1 cellular context compared by ENCODE assay signal in the genomic region with DNA sequence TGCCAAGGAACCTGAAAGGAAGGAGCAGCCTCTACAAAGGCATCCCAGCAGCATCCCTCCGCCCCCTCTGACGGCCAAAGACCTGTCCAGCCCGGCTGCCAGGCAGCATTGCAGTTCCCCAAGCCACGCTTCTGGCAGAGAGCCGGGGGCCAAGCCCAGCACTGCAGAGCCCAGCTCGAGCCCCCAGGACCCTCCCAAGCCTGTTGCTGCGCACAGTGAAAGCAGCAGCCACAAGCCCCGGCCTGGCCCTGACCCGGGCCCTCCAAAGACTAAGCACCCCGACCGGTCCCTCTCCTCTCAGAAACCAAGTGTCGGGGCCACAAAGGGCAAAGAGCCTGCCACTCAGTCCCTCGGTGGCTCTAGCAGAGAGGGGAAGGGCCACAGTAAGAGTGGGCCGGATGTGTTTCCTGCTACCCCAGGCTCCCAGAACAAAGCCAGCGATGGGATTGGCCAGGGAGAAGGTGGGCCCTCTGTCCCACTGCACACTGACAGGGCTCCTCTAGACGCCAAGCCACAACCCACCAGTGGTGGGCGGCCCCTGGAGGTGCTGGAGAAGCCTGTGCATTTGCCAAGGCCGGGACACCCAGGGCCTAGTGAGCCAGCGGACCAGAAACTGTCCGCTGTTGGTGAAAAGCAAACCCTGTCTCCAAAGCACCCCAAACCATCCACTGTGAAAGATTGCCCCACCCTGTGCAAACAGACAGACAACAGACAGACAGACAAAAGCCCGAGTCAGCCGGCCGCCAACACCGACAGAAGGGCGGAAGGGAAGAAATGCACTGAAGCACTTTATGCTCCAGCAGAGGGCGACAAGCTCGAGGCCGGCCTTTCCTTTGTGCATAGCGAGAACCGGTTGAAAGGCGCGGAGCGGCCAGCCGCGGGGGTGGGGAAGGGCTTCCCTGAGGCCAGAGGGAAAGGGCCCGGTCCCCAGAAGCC.
A peak's percentile ranks its signal among the peaks of the same experiment; 100 is the strongest.
TF ChIP-seq lines count a peak whose summit lies in the region.

No MANE protein-coding gene starts in this region.

TF ChIP-seq in H1, 55 proteins besides CTCF, POLR2A, EP300 and RAD21:
- TF ChIP-seq, protein P1, sequence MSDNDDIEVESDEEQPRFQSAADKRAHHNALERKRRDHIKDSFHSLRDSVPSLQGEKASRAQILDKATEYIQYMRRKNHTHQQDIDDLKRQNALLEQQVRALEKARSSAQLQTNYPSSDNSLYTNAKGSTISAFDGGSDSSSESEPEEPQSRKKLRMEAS (IDR thresholded peaks at IDR 0.05) = peak; percentile 44; the same call in 1 of the 2 replicates
- no peak for TF ChIP-seq CBX8 (IDR thresholded peaks at IDR 0.05; ENCODE audit: borderline replicate concordance, low read depth, low read length)
- TF ChIP-seq YY1 (IDR thresholded peaks at IDR 0.05; ENCODE audit: low read depth, low read length) = peak; percentile 14; the same call in 1 of the 2 replicates
- TF ChIP-seq SP2 (IDR thresholded peaks at IDR 0.05; ENCODE audit: low read length) = no peak
- no peak for TF ChIP-seq ATF3 (IDR thresholded peaks at IDR 0.05; ENCODE audit: insufficient read depth, low read depth, low read length)
- TF ChIP-seq PHF8 (conservative IDR thresholded peaks at IDR 0.05; ENCODE audit: low read depth, low read length) = no peak
- TF ChIP-seq RXRA (IDR thresholded peaks at IDR 0.05; ENCODE audit: insufficient read depth, low read depth, low read length) = no peak
- TF ChIP-seq HDAC2 (IDR thresholded peaks at IDR 0.05; ENCODE audit: borderline replicate concordance in 1 of 2, low read depth in 2 of 2, low read length in 2 of 2) = no peak; a peak in 1 of 4 replicates
- TF ChIP-seq, protein P2, sequence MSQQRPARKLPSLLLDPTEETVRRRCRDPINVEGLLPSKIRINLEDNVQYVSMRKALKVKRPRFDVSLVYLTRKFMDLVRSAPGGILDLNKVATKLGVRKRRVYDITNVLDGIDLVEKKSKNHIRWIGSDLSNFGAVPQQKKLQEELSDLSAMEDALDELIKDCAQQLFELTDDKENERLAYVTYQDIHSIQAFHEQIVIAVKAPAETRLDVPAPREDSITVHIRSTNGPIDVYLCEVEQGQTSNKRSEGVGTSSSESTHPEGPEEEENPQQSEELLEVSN (IDR thresholded peaks at IDR 0.05) = peak; percentile 39; the same call in 1 of the 2 replicates
- no peak for TF ChIP-seq SUZ12 (IDR thresholded peaks at IDR 0.05; ENCODE audit: low read length)
- TF ChIP-seq FOSL1 (IDR thresholded peaks at IDR 0.05; ENCODE audit: insufficient read depth, low read depth, low read length) = no peak
- no peak for TF ChIP-seq JUND (IDR thresholded peaks at IDR 0.05; ENCODE audit: low read length)
- TF ChIP-seq MAFK (IDR thresholded peaks at IDR 0.05; ENCODE audit: low read depth, low read length) = no peak; the same call in 1 of the 2 replicates
- peak; percentile 61; the same call in 1 of the 2 replicates for TF ChIP-seq POLR2AphosphoS5 (IDR thresholded peaks at IDR 0.05; ENCODE audit: low read depth, low read length)
- peak; percentile 65 for TF ChIP-seq TEAD4 (IDR thresholded peaks at IDR 0.05; ENCODE audit: low read depth, low read length)
- TF ChIP-seq ATF2 (IDR thresholded peaks at IDR 0.05; ENCODE audit: low read length) = no peak
- TF ChIP-seq GABPA (IDR thresholded peaks at IDR 0.05; ENCODE audit: borderline replicate concordance, insufficient read depth, low read length) = 0 out of 2 replicates have a peak, but pooled peaks have one; percentile 40
- no peak for TF ChIP-seq CHD1 (IDR thresholded peaks at IDR 0.05; ENCODE audit: low read depth, low read length)
- TF ChIP-seq SRF (IDR thresholded peaks at IDR 0.05; ENCODE audit: low read depth, low read length) = no peak
- TF ChIP-seq SP1 (IDR thresholded peaks at IDR 0.05; ENCODE audit: low read depth, low read length) = no peak
- no peak for TF ChIP-seq SAP30 (IDR thresholded peaks at IDR 0.05; ENCODE audit: insufficient read depth, insufficient replicate concordance, low read length)
- TF ChIP-seq SIRT6 (IDR thresholded peaks at IDR 0.05; ENCODE audit: low read length) = no peak
- no peak for TF ChIP-seq GTF2F1 (IDR thresholded peaks at IDR 0.05; ENCODE audit: borderline replicate concordance, low read depth, low read length)
- TF ChIP-seq SP4 (IDR thresholded peaks at IDR 0.05; ENCODE audit: low read length) = no peak
- TF ChIP-seq CREB1 (IDR thresholded peaks at IDR 0.05) = no peak
- TF ChIP-seq TBP (IDR thresholded peaks at IDR 0.05; ENCODE audit: low read depth, low read length) = peak; percentile 46; the same call in 1 of the 2 replicates
- peak; percentile 4 for TF ChIP-seq TAF7 (optimal IDR thresholded peaks at IDR 0.05; ENCODE audit: borderline replicate concordance, low read depth, low read length)
- peak; percentile 81 for TF ChIP-seq ASH2L (IDR thresholded peaks at IDR 0.05; ENCODE audit: low read length)
- TF ChIP-seq RFX5 (IDR thresholded peaks at IDR 0.05; ENCODE audit: borderline replicate concordance, low read depth, low read length) = no peak
- TF ChIP-seq TCF12 (IDR thresholded peaks at IDR 0.05; ENCODE audit: low read depth, low read length) = no peak
- TF ChIP-seq POU5F1 (IDR thresholded peaks at IDR 0.05; ENCODE audit: low read depth, low read length) = no peak
- TF ChIP-seq EGR1 (IDR thresholded peaks at IDR 0.05; ENCODE audit: borderline replicate concordance, low read depth, low read length) = 0 out of 2 replicates have a peak, but pooled peaks have one; percentile 32
- no peak for TF ChIP-seq JUN (IDR thresholded peaks at IDR 0.05; ENCODE audit: low read depth, low read length)
- 0 out of 2 replicates have a peak, but pooled peaks have one; percentile 31 for TF ChIP-seq KDM1A (IDR thresholded peaks at IDR 0.05; ENCODE audit: borderline replicate concordance, low read length)
- TF ChIP-seq CBX5 (IDR thresholded peaks at IDR 0.05; ENCODE audit: low read depth, low read length) = no peak
- no peak; the same call in 1 of the 2 replicates for TF ChIP-seq CHD2 (IDR thresholded peaks at IDR 0.05; ENCODE audit: low read length)
- TF ChIP-seq TAF1 (IDR thresholded peaks at IDR 0.05; ENCODE audit: low read depth, low read length) = peak; percentile 53; the same call in 1 of the 2 replicates
TF ChIP-seq in H1: peak in this region for 12.
